8 cellular contexts compared by ENCODE assay signal in genomic region chr4:118835896-118836762, GRCh38. TPM values are rescaled to one million over a fixed set of nuclear protein-coding genes. Genes with fewer than 3 reads are reported as not detected.
DNase-seq lines count a peak whose midpoint lies in the region; ATAC-seq and TF ChIP-seq lines count a peak whose summit lies in the region.

TSS of gene SEC24D (minus strand) at chr4:118836126. CDS start at chr4:118833696, 2,430 bp downstream.

- intact Hi-C loops in left colon (cut with DNase I, micrococcal nuclease), result no loop called here

- no peak for TF ChIP-seq CTCF in coronary artery (IDR thresholded peaks at IDR 0.05)

- peak within 1 kb of the TSS; percentile 93 to 96 for H3K27ac ChIP-seq in coronary artery

- DNase-seq in AML-193 (lab: John Stamatoyannopoulos, UW) (peak; percentile 68 to 74), NCI-H345 treated with DMSO at 0.1 percent for 48 hours (lab: John Stamatoyannopoulos, UW; ENCODE audit: unreplicated experiment) (peak; percentile 33), coronary artery (ENCODE audit: low spot score) (peak; percentile 91), left colon (peak; percentile 85 to 90)
- DNase-seq in activated CD4-positive, alpha-beta T cell treated with anti-CD3 and anti-CD28 coated beads for 48 hours, result peak; percentile 87
- DNase-seq in stimulated activated CD4-positive, alpha-beta T cell treated with anti-CD3 and anti-CD28 coated beads, Interleukin-1b, Interleukin-23, amount 100 ng/mL, for 48 hours, result peak; percentile 80

- ATAC-seq in GM19023 (IDR thresholded peaks at IDR 0.05; ENCODE audit: unreplicated experiment), result peak; percentile 75
- ATAC-seq in HG03196 (IDR thresholded peaks at IDR 0.05; ENCODE audit: unreplicated experiment), result peak; percentile 79
- ATAC-seq in left colon, result peak; percentile 94

- peak within 1 kb of the TSS; percentile 95 for H3K4me3 ChIP-seq in coronary artery

RNA-seq across cellular contexts. Expression of gene SEC24D, which starts in this region (rescaled TPM):
- 10 to 100 TPM; 41.0 to 62.7 TPM for total RNA-seq in left colon

Comparison
In these comparisons a context has a peak if more than half of its experiments do, and no peak if none do; other contexts are left out.
1. Peak in every context shown above with its lines: DNase-seq, ATAC-seq, H3K4me3 ChIP-seq and H3K27ac ChIP-seq.
2. DNase-seq: peak in every context shown above with its lines; median percentile 91 in coronary artery; 88 in left colon; 87 in activated CD4-positive, alpha-beta T cell treated with anti-CD3 and anti-CD28 coated beads for 48 hours; 80 in stimulated activated CD4-positive, alpha-beta T cell treated with anti-CD3 and anti-CD28 coated beads, Interleukin-1b, Interleukin-23, amount 100 ng/mL, for 48 hours; 71 in AML-193; 33 in NCI-H345 treated with DMSO at 0.1 percent for 48 hours.